ENCODE assay signal across 1 cellular context in genomic region chr2:173353556-173353955, GRCh38.
TF ChIP-seq lines count a peak whose summit lies in the region.

No MANE protein-coding gene starts in this region.

TF ChIP-seq in GM23338, 12 proteins besides CTCF, POLR2A, EP300 and RAD21 (continued from another document):
- TF ChIP-seq REST (IDR thresholded peaks at IDR 0.05; ENCODE audit: unreplicated experiment) (no peak), JUNB (IDR thresholded peaks at IDR 0.05; ENCODE audit: unreplicated experiment) (no peak)
